Comparison of ENCODE assay signal across 15 cellular contexts in genomic region chr6:38588631-38589366, GRCh38. TPM values are rescaled to one million over a fixed set of nuclear protein-coding genes. Genes with fewer than 3 reads are reported as not detected.
DNase-seq lines count a peak whose midpoint lies in the region; ATAC-seq, FAIRE-seq and TF ChIP-seq lines count a peak whose summit lies in the region.
"Had no signal": no experiment of that assay in that cellular context is flagged by ENCODE, and none has a peak within 500 bp of the region (broad histone marks: within the 10 kb centered on the region; RNA-seq: fewer than 3 reads in every experiment).

No MANE protein-coding gene starts in this region.

- DNase-seq in GM03348 (ENCODE audit: low spot score), result peak; percentile 44
- peak; percentile 60 for DNase-seq in M059J (ENCODE audit: low read depth)
- DNase-seq in epithelial cell of prostate (ENCODE audit: low read depth, low spot score), result peak; percentile 31
- no peak for DNase-seq in omental fat pad (ENCODE audit: low spot score)
- DNase-seq in hypothalamus (lab: John Stamatoyannopoulos, UW), result no peak
- no peak for DNase-seq in NCI-H2171 treated with DMSO at 0.1 percent for 48 hours (lab: John Stamatoyannopoulos, UW)
- no peak for DNase-seq in D721Med (ENCODE audit: insufficient read length, low spot score)
- DNase-seq: activated CD4-positive, alpha-beta T cell treated with anti-CD3 and anti-CD28 coated beads for 4 hours; adrenal gland; MG63; NCI-H2107; T-helper 9 cell had no signal

- ATAC-seq in omental fat pad (ENCODE audit: low FRiP score) (peak; percentile 94), GM19035 (IDR thresholded peaks at IDR 0.05; ENCODE audit: unreplicated experiment) (no peak)
- ATAC-seq: GM12878 had no signal

- no peak for FAIRE-seq in D721Med (lab: Jason Lieb, UNC)
- FAIRE-seq: GM12878 had no signal

- TF ChIP-seq CTCF in omental fat pad (IDR thresholded peaks at IDR 0.05) (no peak), D721Med (IDR thresholded peaks at IDR 0.05; ENCODE audit: insufficient read depth, missing control alignments) (no peak)

- peak overlapping the region; percentile 41 for H3K27ac ChIP-seq in epithelial cell of prostate
- H3K27ac ChIP-seq: adrenal gland, HL-60 had no signal

RNA-seq across cellular contexts. Expression of gene BTBD9, which starts 50.9 kb away (rescaled TPM):
- 6.0 and 11.3 TPM in 2 replicates for total RNA-seq in M059J (2014; rRNA removed; shearing (Covaris generic))
- total RNA-seq in omental fat pad, result 10 to 100 TPM; 10.8 to 26.3 (median 15.3) TPM

Comparison
In these comparisons a context has a peak if more than half of its experiments do, and no peak if none do; other contexts are left out.
1. DNase-seq: peak in GM03348 (single experiment), M059J (single experiment) and epithelial cell of prostate (single experiment); none in omental fat pad (single experiment), hypothalamus (0 of 51), NCI-H2171 treated with DMSO at 0.1 percent for 48 hours (single experiment) and D721Med (single experiment).